ENCODE assay signal across 16 cellular contexts in the genomic region with DNA sequence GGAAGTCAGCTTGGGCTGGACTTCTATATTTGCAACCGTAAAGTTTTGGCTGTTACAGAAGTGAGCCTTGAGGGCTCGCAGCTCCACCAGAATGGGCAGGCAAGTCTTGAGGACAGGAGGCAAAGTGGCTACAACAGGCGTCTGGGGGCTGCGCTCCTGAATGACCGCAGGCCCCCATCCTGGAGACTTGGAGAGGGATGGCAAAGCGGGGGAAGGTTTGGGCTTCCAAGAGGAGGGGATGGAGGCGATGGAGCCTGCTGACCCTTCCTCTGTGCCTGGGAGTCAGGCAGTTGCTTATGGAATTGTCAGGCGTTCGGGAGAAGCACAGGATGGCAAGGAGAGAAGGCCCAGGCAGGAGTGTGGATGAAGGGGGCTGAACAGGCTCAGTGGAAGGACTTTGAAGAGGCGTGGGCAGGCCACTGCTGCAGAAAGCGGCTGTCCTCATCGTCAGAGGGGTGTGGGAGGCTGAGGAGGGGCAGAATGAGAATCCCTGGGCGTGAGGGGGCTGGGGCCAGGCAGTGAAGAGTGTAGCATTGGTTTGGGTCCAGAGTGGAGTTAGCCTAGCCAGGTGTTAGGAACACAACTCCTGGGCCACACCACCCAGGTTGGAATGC.
"Had no signal": no experiment of that assay in that cellular context is flagged by ENCODE, and none has a peak within 500 bp of the region (broad histone marks: within the 10 kb centered on the region; RNA-seq: fewer than 3 reads in every experiment).

No MANE protein-coding gene starts in this region.

- ATAC-seq: activated CD8-positive, alpha-beta T cell treated with anti-CD3 and anti-CD28 coated beads, Interleukin-2, amount 10 ng/mL, durations not matched to agents 7 days and 5 days had no signal

- H3K9ac ChIP-seq: parathyroid adenoma had no signal

- H3K4me1 ChIP-seq: parathyroid adenoma, SJCRH30 had no signal

- H3K27ac ChIP-seq: parathyroid adenoma, SJCRH30, suprapubic skin had no signal

- H3K36me3 Mint-ChIP-seq: activated naive CD8-positive, alpha-beta T cell had no signal

- DNase-seq: activated CD4-positive, alpha-beta T cell treated with anti-CD3 and anti-CD28 coated beads for 4 hours; activated CD8-positive, alpha-beta T cell treated with anti-CD3 and anti-CD28 coated beads, Interleukin-2, amount 10 ng/mL, durations not matched to agents 7 days and 5 days; amniotic stem cell; central memory CD4-positive, alpha-beta T cell; cortex of kidney; effector memory CD4-positive, alpha-beta T cell; foreskin melanocyte; SJCRH30; stimulated activated CD4-positive, alpha-beta T cell treated with anti-CD3 and anti-CD28 coated beads, Interleukin-2, amount 100 ng/mL, for 48 hours; stimulated activated naive CD4-positive, alpha-beta T cell treated with Interleukin-2 at 50 U/mL for 16 hours; T-helper 2 cell had no signal

- H3K27ac Mint-ChIP-seq: activated CD8-positive, alpha-beta T cell treated with anti-CD3 and anti-CD28 coated beads, Interleukin-2, amount 10 ng/mL, durations not matched to agents 7 days and 5 days; activated naive CD8-positive, alpha-beta T cell had no signal

- H3K36me3 ChIP-seq: SJCRH30, suprapubic skin had no signal

- H3K9me3 ChIP-seq: SJCRH30, suprapubic skin had no signal

- H3K9me3 Mint-ChIP-seq: neural crest cell had no signal

- H3K4me3 ChIP-seq: lung, SJCRH30, suprapubic skin had no signal

- H3K4me3 Mint-ChIP-seq: activated CD8-positive, alpha-beta T cell treated with anti-CD3 and anti-CD28 coated beads, Interleukin-2, amount 10 ng/mL, durations not matched to agents 7 days and 5 days; activated naive CD8-positive, alpha-beta T cell; neural crest cell had no signal
